30 cellular contexts compared by ENCODE assay signal in genomic region chr11:133049244-133050019, GRCh38.
"Had no signal": no experiment of that assay in that cellular context is flagged by ENCODE, and none has a peak within 500 bp of the region (broad histone marks: within the 10 kb centered on the region; RNA-seq: fewer than 3 reads in every experiment).

No MANE protein-coding gene starts in this region.

- H3K27me3 Mint-ChIP-seq: naive B cell; stimulated activated memory B cell treated with anti-CD40 and anti-IgM and Interleukin-4, amounts not matched to agents 10 μg/mL and 1 μg/mL and 100 μg/mL, for 72 hours; stimulated activated naive CD8-positive, alpha-beta T cell treated with anti-CD3 and anti-CD28 coated beads, Interleukin-15, amount 100 ng/mL, for 72 hours had no signal

- FAIRE-seq: islet of Langerhans, kidney, small intestine had no signal

- H3K4me1 Mint-ChIP-seq: immature natural killer cell; naive B cell; natural killer cell; stimulated activated memory B cell treated with anti-CD40 and anti-IgM and Interleukin-4, amounts not matched to agents 10 μg/mL and 1 μg/mL and 100 μg/mL, for 72 hours; stimulated activated naive CD8-positive, alpha-beta T cell treated with anti-CD3 and anti-CD28 coated beads, Interleukin-15, amount 100 ng/mL, for 72 hours had no signal

- H3K9me3 Mint-ChIP-seq: mesothelial cell of epicardium; nephron progenitor cell; stimulated activated naive CD8-positive, alpha-beta T cell treated with anti-CD3 and anti-CD28 coated beads, Interleukin-15, amount 100 ng/mL, for 72 hours; type B pancreatic cell had no signal

- H3K4me1 ChIP-seq: left lung, lower lobe of right lung, sigmoid colon, spleen, tibial nerve, uterus had no signal

- H3K36me3 Mint-ChIP-seq: immature natural killer cell; mesothelial cell of epicardium; natural killer cell; stimulated activated memory B cell treated with anti-CD40 and anti-IgM and Interleukin-4, amounts not matched to agents 10 μg/mL and 1 μg/mL and 100 μg/mL, for 72 hours; type B pancreatic cell had no signal

- H3K36me3 ChIP-seq: left lung, lower lobe of right lung, ovary, sigmoid colon, spleen, tibial nerve, uterus had no signal

- H3K27ac ChIP-seq: left lung, lower lobe of right lung, ovary, sigmoid colon, spleen, tibial nerve, uterus had no signal

- H3K9me3 ChIP-seq: left lung, lower lobe of right lung, ovary, sigmoid colon, spleen, tibial nerve, uterus had no signal

- H3K4me3 ChIP-seq: left lung, lower lobe of right lung, ovary, sigmoid colon, spleen, tibial nerve, uterus had no signal

- H3K27ac Mint-ChIP-seq: immature natural killer cell; mesothelial cell of epicardium; natural killer cell; progenitor cell of endocrine pancreas; stimulated activated memory B cell treated with anti-CD40 and anti-IgM and Interleukin-4, amounts not matched to agents 10 μg/mL and 1 μg/mL and 100 μg/mL, for 72 hours; stimulated activated naive CD8-positive, alpha-beta T cell treated with anti-CD3 and anti-CD28 coated beads, Interleukin-15, amount 100 ng/mL, for 72 hours; type B pancreatic cell had no signal

- H3K27me3 ChIP-seq: ovary, uterus had no signal

- H3K4me3 Mint-ChIP-seq: immature natural killer cell; mesothelial cell of epicardium; naive B cell; natural killer cell; nephron progenitor cell; stimulated activated memory B cell treated with anti-CD40 and anti-IgM and Interleukin-4, amounts not matched to agents 10 μg/mL and 1 μg/mL and 100 μg/mL, for 72 hours; stimulated activated naive CD8-positive, alpha-beta T cell treated with anti-CD3 and anti-CD28 coated beads, Interleukin-15, amount 100 ng/mL, for 72 hours; type B pancreatic cell had no signal

- ATAC-seq: left colon; left lung; lower lobe of right lung; natural killer cell; right cardiac atrium; stimulated activated memory B cell treated with anti-CD40 and anti-IgM and Interleukin-4, amounts not matched to agents 10 μg/mL and 1 μg/mL and 100 μg/mL, for 72 hours; stimulated activated naive CD8-positive, alpha-beta T cell treated with anti-CD3 and anti-CD28 coated beads, Interleukin-15, amount 100 ng/mL, for 72 hours had no signal

- DNase-seq: hypothalamus; immature natural killer cell; kidney; left colon; left lung; lower lobe of right lung; mammary epithelial cell; mesenchymal stem cell; naive B cell; natural killer cell; nephron progenitor cell; ovary; right cardiac atrium; sigmoid colon; small intestine; spleen; stimulated activated CD4-positive, alpha-beta T cell treated with anti-CD3 and anti-CD28 coated beads, Interleukin-1b, Interleukin-23, amount 100 ng/mL, for 48 hours; stimulated activated CD4-positive, alpha-beta T cell treated with anti-CD3 and anti-CD28 coated beads, Interleukin-2, amount 100 ng/mL, for 48 hours; stimulated activated CD4-positive, alpha-beta T cell treated with anti-CD3 and anti-CD28 coated beads, Interleukin-4, amount 100 ng/mL, for 4 hours; stimulated activated CD8-positive, alpha-beta memory T cell treated with anti-CD3 and anti-CD28 coated beads, Interleukin-4, amount 100 ng/mL, for 48 hours; stimulated activated naive CD4-positive, alpha-beta T cell treated with Interleukin-2 at 50 U/mL for 16 hours; stimulated activated naive CD8-positive, alpha-beta T cell treated with anti-CD3 and anti-CD28 coated beads, Interleukin-15, amount 100 ng/mL, for 72 hours; substantia nigra; uterus had no signal
